In the genomic region with DNA sequence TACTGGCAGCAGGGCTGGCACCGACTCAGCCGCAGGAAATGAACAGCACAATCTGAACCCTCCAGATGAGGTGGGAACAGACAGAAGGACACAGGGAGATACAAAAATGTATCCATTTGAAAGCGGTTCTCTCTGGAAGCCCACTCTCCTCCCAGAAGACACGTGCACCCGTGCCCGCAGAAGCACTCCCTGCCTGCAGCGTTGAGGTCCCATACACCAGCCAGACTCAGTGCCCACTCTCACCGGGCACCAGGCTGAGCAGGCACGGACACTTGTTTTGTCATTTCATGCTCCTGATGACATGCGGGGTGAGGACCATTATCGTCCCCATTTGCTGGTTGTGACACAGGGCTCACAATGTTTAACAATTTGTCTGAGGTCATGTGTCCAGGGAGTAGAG, we compare ENCODE assay signal across 14 cellular contexts.
A peak's percentile ranks its signal among the peaks of the same experiment; 100 is the strongest.
DNase-seq lines count a peak whose midpoint lies in the region; ATAC-seq and TF ChIP-seq lines count a peak whose summit lies in the region.
"Had no signal": no experiment of that assay in that cellular context is flagged by ENCODE, and none has a peak within 500 bp of the region (broad histone marks: within the 10 kb centered on the region; RNA-seq: fewer than 3 reads in every experiment).

No MANE protein-coding gene starts in this region.

- H3K4me3 ChIP-seq in SK-N-MC, result no peak overlapping the region
- H3K4me3 ChIP-seq in neural progenitor cell, result no peak overlapping the region
- no peak overlapping the region for H3K4me3 ChIP-seq in upper lobe of right lung

- H3K27ac ChIP-seq in SK-N-MC (no peak overlapping the region), neural progenitor cell (no peak overlapping the region), upper lobe of right lung (no peak overlapping the region)

- H3K4me2 ChIP-seq in neural progenitor cell, result no peak overlapping the region

- H3K4me1 Mint-ChIP-seq in neural progenitor cell, result peaks cover 14% of the 10 kb centered on the region
- H3K4me1 Mint-ChIP-seq: CD4-positive, alpha-beta memory T cell had no signal

- H3K9me3 ChIP-seq in SK-N-MC (ENCODE audit: low read depth, low read length), result peaks cover 5% of the 10 kb centered on the region; the same call in 1 of the 2 replicates
- H3K9me3 ChIP-seq in neural progenitor cell (ENCODE audit: low read depth), result peaks cover 4% of the 10 kb centered on the region
- no peaks in the 10 kb centered on the region for H3K9me3 ChIP-seq in upper lobe of right lung

- intact Hi-C loops in upper lobe of right lung (cut with DNase I), result no loop called here

- H4K20me1 ChIP-seq in neural progenitor cell (ENCODE audit: low read depth), result no peaks in the 10 kb centered on the region

- no peaks in the 10 kb centered on the region for H3K79me2 ChIP-seq in neural progenitor cell (ENCODE audit: low read depth)

- H3K4me3 Mint-ChIP-seq in neural progenitor cell, result no peak overlapping the region
- H3K4me3 Mint-ChIP-seq: CD14-positive monocyte; CD4-positive, alpha-beta memory T cell; H9 had no signal

- H2AFZ ChIP-seq in neural progenitor cell (replicated peaks), result no peak overlapping the region

- H3K9me3 Mint-ChIP-seq in neural progenitor cell, result peaks cover 3% of the 10 kb centered on the region

- no peaks in the 10 kb centered on the region for H3K36me3 Mint-ChIP-seq in neural progenitor cell
- H3K36me3 Mint-ChIP-seq: CD14-positive monocyte; CD4-positive, alpha-beta memory T cell had no signal

- peak; percentile 14 for ATAC-seq in upper lobe of right lung
- ATAC-seq: HepG2 had no signal

- no peaks in the 10 kb centered on the region for H3K36me3 ChIP-seq in SK-N-MC (ENCODE audit: insufficient read depth, low read length)
- peaks cover 5% of the 10 kb centered on the region for H3K36me3 ChIP-seq in neural progenitor cell
- no peaks in the 10 kb centered on the region for H3K36me3 ChIP-seq in upper lobe of right lung

- peaks cover 3% of the 10 kb centered on the region for H3K27me3 Mint-ChIP-seq in neural progenitor cell (ENCODE audit: insufficient read depth, low read depth)

- H3F3A ChIP-seq in neural progenitor cell (ENCODE audit: low read depth), result peaks cover 3% of the 10 kb centered on the region

- DNase-seq in SK-N-MC (ENCODE audit: low read depth, low spot score) (no peak), neural progenitor cell (ENCODE audit: low spot score) (no peak), upper lobe of right lung (no peak), T-helper 1 cell (no peak), NCI-H345 treated with DMSO at 0.1 percent for 48 hours (lab: John Stamatoyannopoulos, UW; ENCODE audit: unreplicated experiment) (no peak), SHP77 (lab: John Stamatoyannopoulos, UW) (no peak)
- DNase-seq: AML-193; CD4-positive, alpha-beta memory T cell; DMS79 treated with DMSO at 0.1 percent for 48 hours; GF-D8; GOT3; H9 had no signal

- H3K9ac ChIP-seq in SK-N-MC (ENCODE audit: insufficient read length) (peak overlapping the region; percentile 14), neural progenitor cell (no peak overlapping the region)

- H3K4me1 ChIP-seq in neural progenitor cell (peaks cover 16% of the 10 kb centered on the region), upper lobe of right lung (no peaks in the 10 kb centered on the region)

- no peak for TF ChIP-seq CTCF in neural progenitor cell (IDR thresholded peaks at IDR 0.05)
- TF ChIP-seq CTCF in upper lobe of right lung (IDR thresholded peaks at IDR 0.05), result no peak

- H3K27ac Mint-ChIP-seq in neural progenitor cell, result peak overlapping the region; percentile 50
- H3K27ac Mint-ChIP-seq: CD14-positive monocyte; CD4-positive, alpha-beta memory T cell had no signal

- H3K27me3 ChIP-seq in neural progenitor cell, result no peaks in the 10 kb centered on the region
- H3K27me3 ChIP-seq in upper lobe of right lung, result no peaks in the 10 kb centered on the region
